8 cellular contexts compared by ENCODE assay signal in genomic region chr4:1713452-1713851, GRCh38. TPM values are rescaled to one million over a fixed set of nuclear protein-coding genes. Genes with fewer than 3 reads are reported as not detected.
DNase-seq lines count a peak whose midpoint lies in the region; ATAC-seq, FAIRE-seq and TF ChIP-seq lines count a peak whose summit lies in the region.
"Not testable (repeated sequence)": the region's sequence is repeated elsewhere in the genome, so short reads cannot be mapped to it uniquely, and the experiment has no call there.

No MANE protein-coding gene starts in this region.

- H3K4me3 Mint-ChIP-seq in CD4-positive, alpha-beta T cell = peak overlapping the region; percentile 88

- peak overlapping the region; percentile 91 for H3K27ac ChIP-seq in CD4-positive, alpha-beta T cell (ENCODE audit: low read depth, low read length)
- H3K27ac ChIP-seq in KMS-11 (peak overlapping the region; percentile 95; the same call in 1 of the 2 replicates), esophagus muscularis mucosa (replicated peaks in 1 of 4) (peak overlapping the region; percentile 98 to 100 (median 98)), HepG2 (ENCODE audit: extremely low read length, insufficient read depth, low read length) (peak overlapping the region; percentile 99), osteoblast (ENCODE audit: low read depth, low read length) (peak overlapping the region; percentile 92), testis (peak overlapping the region; percentile 96 to 100)

- H3K27me3 Mint-ChIP-seq in CD4-positive, alpha-beta T cell = not testable (repeated sequence)

- not testable (repeated sequence) for TF ChIP-seq CTCF in CD4-positive, alpha-beta T cell (IDR thresholded peaks at IDR 0.05); KMS-11 (conservative IDR thresholded peaks at IDR 0.05; ENCODE audit: low read depth, low read length); WI38 (IDR thresholded peaks at IDR 0.05; ENCODE audit: low read depth, low read length); astrocyte of the spinal cord (IDR thresholded peaks at IDR 0.05; ENCODE audit: low read depth, low read length); esophagus muscularis mucosa (IDR thresholded peaks at IDR 0.05); HepG2 (CRISPR knock-in tag; IDR thresholded peaks at IDR 0.05); osteoblast (IDR thresholded peaks at IDR 0.05; ENCODE audit: extremely low read depth, low read depth, low read length); testis (IDR thresholded peaks at IDR 0.05)

- not testable (repeated sequence) for H3K9me3 ChIP-seq in CD4-positive, alpha-beta T cell (ENCODE audit: control insufficient read depth, low read length); esophagus muscularis mucosa; HepG2 (ENCODE audit: low read length); osteoblast (ENCODE audit: low read depth, low read length); testis

- not testable (repeated sequence) for H3K27me3 ChIP-seq in CD4-positive, alpha-beta T cell (ENCODE audit: control insufficient read depth, insufficient read depth, low read length); KMS-11 (ENCODE audit: insufficient read depth, low read depth); esophagus muscularis mucosa; HepG2 (ENCODE audit: control insufficient read depth in 1 of 2, insufficient read depth in 2 of 2, low read length in 2 of 2); osteoblast (ENCODE audit: insufficient read depth, low read length); testis

- FAIRE-seq in HepG2 (lab: Jason Lieb, UNC) = not testable (repeated sequence)

- H3K9me3 Mint-ChIP-seq in CD4-positive, alpha-beta T cell = not testable (repeated sequence)

- H3K4me2 ChIP-seq in KMS-11 (peak overlapping the region; percentile 51; the same call in 1 of the 2 replicates), HepG2 (ENCODE audit: low read depth, low read length) (peak overlapping the region; percentile 99), osteoblast (ENCODE audit: insufficient read depth, low read length) (peak overlapping the region; percentile 97)

- H2AFZ ChIP-seq in KMS-11 (ENCODE audit: low read depth); HepG2 (ENCODE audit: low read length): not testable (repeated sequence)
- H2AFZ ChIP-seq in osteoblast (ENCODE audit: low read length) = peak overlapping the region; percentile 91

- not testable (repeated sequence) for DNase-seq in CD4-positive, alpha-beta T cell; astrocyte of the spinal cord (ENCODE audit: low read depth, low spot score); esophagus muscularis mucosa (ENCODE audit: extremely low spot score); HepG2 (ENCODE audit: low spot score); osteoblast (ENCODE audit: insufficient read length, low spot score, missing footprints); testis

- H3K4me1 Mint-ChIP-seq in CD4-positive, alpha-beta T cell (ENCODE audit: low read depth) = peaks cover 44% of the 10 kb centered on the region

- in situ Hi-C loops in astrocyte of the spinal cord (cut with HindIII; ENCODE audit: low sequenced_read_pairs); HepG2 (cut with HindIII; ENCODE audit: extremely low pct_ligation_motif_present, low pct_unique_long_range_greater_than_20kb): not testable (repeated sequence)

- H3K4me3 ChIP-seq in KMS-11 (IDR thresholded peaks at IDR 0.05; ENCODE audit: insufficient read depth, low read depth, low read length) (peak overlapping the region; percentile 68), WI38 (ENCODE audit: low read depth, low read length) (peak overlapping the region; percentile 87), astrocyte of the spinal cord (ENCODE audit: low read depth, low read length) (peak overlapping the region; percentile 86), esophagus muscularis mucosa (peak overlapping the region; percentile 86 to 97 (median 92)), HepG2 (replicated peaks in 1 of 3; ENCODE audit: insufficient read depth in 1 of 3, low read depth in 2 of 3, low read length in 3 of 3) (peak overlapping the region; percentile 63 to 95 (median 91); a peak in 5 of 6 replicates), osteoblast (ENCODE audit: insufficient read depth, low read length) (peak overlapping the region; percentile 79), testis (peak overlapping the region in 1 of 2 donors; percentile 95)

- not testable (repeated sequence) for TF ChIP-seq RAD21 in HepG2 (CRISPR knock-in tag; IDR thresholded peaks at IDR 0.05)

- H3K4me1 ChIP-seq in KMS-11 (ENCODE audit: low read depth, poor library complexity, severe bottlenecking) (peaks cover 27% of the 10 kb centered on the region), esophagus muscularis mucosa (peaks cover 30 to 84% (median 60%) of the 10 kb centered on the region in 4 donors), HepG2 (ENCODE audit: insufficient read depth, low read length) (peaks cover 48% of the 10 kb centered on the region), testis (peaks cover 37% of the 10 kb centered on the region)
- H3K4me1 ChIP-seq in osteoblast (ENCODE audit: insufficient read depth, low read length) = not testable (repeated sequence)

- intact Hi-C loops in CD4-positive, alpha-beta T cell (cut with DNase I, micrococcal nuclease) = loop anchor here in 1 of 2 experiments (2.0 to 10.0 kb wide), 7 partner anchors 131 to 751 kb away; partner anchors contain the start of genes CFAP99, MAEA, NELFA and NSD2
- intact Hi-C loops in esophagus muscularis mucosa (cut with DNase I); HepG2 (cut with micrococcal nuclease; ENCODE audit: unreplicated experiment): not testable (repeated sequence)
- intact Hi-C loops in testis (cut with DNase I; ENCODE audit: low total_unique reads) = loop anchor here (5.0 kb wide), 1 partner anchor 549 kb away; the partner anchor contains the start of gene MXD4

- not testable (repeated sequence) for TF ChIP-seq EP300 in esophagus muscularis mucosa (IDR thresholded peaks at IDR 0.05); HepG2 (IDR thresholded peaks at IDR 0.05; ENCODE audit: low read depth in 2 of 2, low read length in 2 of 2); HepG2 (CRISPR knock-in tag; IDR thresholded peaks at IDR 0.05; ENCODE audit: borderline replicate concordance)

- POLR2A ChIA-PET in CD4-positive, alpha-beta T cell (lab: Charles Lee) = interaction anchor here (1.3 to 7.8 kb wide), 2 partner anchors 9 to 20 kb away, joined by 3 to 205 read pairs; partner anchors contain the start of genes TACC3 and TMEM129
- POLR2A ChIA-PET in HepG2 (lab: Yijun Ruan, JAX) = not testable (repeated sequence)

- peak overlapping the region; percentile 93 for H3K27ac Mint-ChIP-seq in CD4-positive, alpha-beta T cell

- not testable (repeated sequence) for H3K36me3 ChIP-seq in KMS-11 (ENCODE audit: insufficient read depth); HepG2 (replicated peaks in 1 of 2; ENCODE audit: control insufficient read depth in 1 of 2, insufficient read depth in 2 of 2, low read length in 2 of 2); testis (ENCODE audit: low read depth, missing control alignments)
- H3K36me3 ChIP-seq in esophagus muscularis mucosa = peaks cover 20 to 39% (median 27%) of the 10 kb centered on the region in 4 donors
- peaks cover 17% of the 10 kb centered on the region for H3K36me3 ChIP-seq in osteoblast (ENCODE audit: insufficient read depth, low read length)

- 52% methylated on average over 11 of the region's 11 CpGs for WGBS in esophagus muscularis mucosa
- 53% methylated on average over 8 of the region's 11 CpGs for WGBS in HepG2 (ENCODE audit: low lambda C conversion rate)
- 48 to 59% methylated on average over 10 to 11 of the region's 11 CpGs for WGBS in testis, 2 donors

- H3K79me2 ChIP-seq in KMS-11 (ENCODE audit: insufficient read depth, low read depth) = peaks cover 56% of the 10 kb centered on the region
- peaks cover 49% of the 10 kb centered on the region for H3K79me2 ChIP-seq in HepG2 (ENCODE audit: insufficient read depth, low read length)
- H3K79me2 ChIP-seq in osteoblast (ENCODE audit: insufficient read depth, low read length) = peaks cover 63% of the 10 kb centered on the region

- BruUV-seq in HepG2 (replicated peaks; lab: Mats Ljungman, UMichigan) = not testable (repeated sequence)

- H4K20me1 ChIP-seq in KMS-11 (ENCODE audit: insufficient read depth); HepG2 (ENCODE audit: insufficient read depth, low read length): not testable (repeated sequence)
- H4K20me1 ChIP-seq in osteoblast (ENCODE audit: insufficient read depth, low read length) = peaks cover 35% of the 10 kb centered on the region

- TF ChIP-seq POLR2A in esophagus muscularis mucosa (IDR thresholded peaks at IDR 0.05; ENCODE audit: low read depth); HepG2 (IDR thresholded peaks at IDR 0.05; ENCODE audit: insufficient read depth in 1 of 2, low read depth in 2 of 2, low read length in 2 of 2); testis (IDR thresholded peaks at IDR 0.05): not testable (repeated sequence)

- peaks cover 36% of the 10 kb centered on the region for H3K36me3 Mint-ChIP-seq in CD4-positive, alpha-beta T cell (ENCODE audit: low read depth)

- CTCF ChIA-PET in CD4-positive, alpha-beta T cell (lab: Charles Lee); HepG2 (lab: Yijun Ruan, JAX; ENCODE audit: low intra/inter-chr PET ratio, low total read pairs): not testable (repeated sequence)

- ATAC-seq in CD4-positive, alpha-beta T cell (ENCODE audit: poor library complexity); HepG2: not testable (repeated sequence)

- H3K9ac ChIP-seq in KMS-11 (peak overlapping the region; percentile 92; the same call in 1 of the 2 replicates), HepG2 (ENCODE audit: insufficient read depth, low read depth, low read length) (peak overlapping the region; percentile 98)

RNA-seq across cellular contexts. Expression of gene SLBP, which starts 1.3 kb away (rescaled TPM):
- 10 to 100 TPM; 45.8 to 47.6 TPM for total RNA-seq in CD4-positive, alpha-beta T cell
- 10 to 100 TPM; 41.5 to 56.1 (median 45.5) TPM for total RNA-seq in esophagus muscularis mucosa
- total RNA-seq in HepG2 (2016; rRNA removed; fragmentation: Illumina TruSeq; extraction: Trizol) = 104 and 131 TPM in 2 replicates
- 19.5 and 20.5 TPM in 2 replicates for total RNA-seq in HepG2 (2016; cell fraction: cytosol; rRNA removed; fragmentation: Illumina TruSeq; extraction: Trizol; ENCODE audit: low read depth)
- total RNA-seq in HepG2 (2016; cell fraction: insoluble cytoplasmic fraction; rRNA removed; fragmentation: Illumina TruSeq; extraction: Trizol) = 103 and 128 TPM in 2 replicates
- 43.3 and 44.2 TPM in 2 replicates for total RNA-seq in HepG2 (2016; cell fraction: membrane; rRNA removed; fragmentation: Illumina TruSeq; extraction: Trizol)
- 39.3 and 41.5 TPM in 2 replicates for total RNA-seq in HepG2 (2016; cell fraction: nucleus; rRNA removed; fragmentation: Illumina TruSeq; extraction: Trizol)
- polyA plus RNA-seq in HepG2 (2011; rRNA removed) = 29.8 and 43.9 TPM in 2 replicates
- 22.0 and 30.6 TPM in 2 replicates for polyA plus RNA-seq in HepG2 (2011; cell fraction: cytosol; rRNA removed)
- 12.8 and 13.8 TPM in 2 replicates for polyA plus RNA-seq in HepG2 (2011; cell fraction: nucleus; rRNA removed)
- 30.0 and 43.7 TPM in 2 replicates for polyA plus RNA-seq in HepG2 (2012)
- 10.3 and 11.7 TPM in 2 replicates for polyA plus RNA-seq in HepG2 (2016; cell fraction: cytosol; fragmentation: Illumina TruSeq; extraction: Trizol; ENCODE audit: low read depth)
- 140 and 142 TPM in 2 replicates for polyA plus RNA-seq in HepG2 (2016; cell fraction: insoluble cytoplasmic fraction; fragmentation: Illumina TruSeq; extraction: Trizol; ENCODE audit: low read depth)
- 24.5 and 24.6 TPM in 2 replicates for polyA plus RNA-seq in HepG2 (2016; cell fraction: membrane; fragmentation: Illumina TruSeq; extraction: Trizol; ENCODE audit: low read depth)
- polyA plus RNA-seq in HepG2 (2016; cell fraction: nucleus; fragmentation: Illumina TruSeq; extraction: Trizol; ENCODE audit: insufficient read depth, low read depth) = 69.4 and 73.3 TPM in 2 replicates
- 12.5 and 24.7 TPM in 2 replicates for polyA minus RNA-seq in HepG2 (2011; rRNA and poly(A)+ RNA removed; ENCODE audit: low replicate concordance)
- 19.7 and 22.7 TPM in 2 replicates for polyA minus RNA-seq in HepG2 (2011; cell fraction: cytosol; rRNA and poly(A)+ RNA removed)
- polyA minus RNA-seq in HepG2 (2011; cell fraction: nucleus; rRNA and poly(A)+ RNA removed) = 10.8 and 13.7 TPM in 2 replicates
- 51.9 and 55.7 TPM in 2 replicates for total RNA-seq in osteoblast
- 100 to 1,000 TPM; 137 to 173 TPM for total RNA-seq in testis
- polyA plus RNA-seq in testis (ENCODE audit: insufficient read depth, low read depth, low replicate concordance) = 118 TPM

RNA-seq across cellular contexts. Expression of gene TMEM129, which starts 7.7 kb away (rescaled TPM):
- total RNA-seq in CD4-positive, alpha-beta T cell = 10 to 100 TPM; 17.2 to 17.6 TPM
- total RNA-seq in esophagus muscularis mucosa = 100 to 1,000 TPM in 1 of 4 donors, 10 to 100 TPM in 3; 59.3 to 101 (median 72.6) TPM
- total RNA-seq in HepG2 (2016; rRNA removed; fragmentation: Illumina TruSeq; extraction: Trizol) = 15.5 and 25.8 TPM in 2 replicates
- total RNA-seq in HepG2 (2016; cell fraction: cytosol; rRNA removed; fragmentation: Illumina TruSeq; extraction: Trizol; ENCODE audit: low read depth) = 9.2 and 12.7 TPM in 2 replicates
- 14.4 and 26.2 TPM in 2 replicates for total RNA-seq in HepG2 (2016; cell fraction: insoluble cytoplasmic fraction; rRNA removed; fragmentation: Illumina TruSeq; extraction: Trizol)
- total RNA-seq in HepG2 (2016; cell fraction: membrane; rRNA removed; fragmentation: Illumina TruSeq; extraction: Trizol) = 28.5 and 34.5 TPM in 2 replicates
- 20.4 and 23.0 TPM in 2 replicates for total RNA-seq in HepG2 (2016; cell fraction: nucleus; rRNA removed; fragmentation: Illumina TruSeq; extraction: Trizol)
- polyA plus RNA-seq in HepG2 (2011; rRNA removed) = 19.0 and 36.1 TPM in 2 replicates
- 18.9 and 32.3 TPM in 2 replicates for polyA plus RNA-seq in HepG2 (2011; cell fraction: cytosol; rRNA removed)
- 79.1 and 84.6 TPM in 2 replicates for polyA plus RNA-seq in HepG2 (2011; cell fraction: nucleus; rRNA removed)
- polyA plus RNA-seq in HepG2 (2012) = 16.1 and 20.7 TPM in 2 replicates
- polyA plus RNA-seq in HepG2 (2016; cell fraction: cytosol; fragmentation: Illumina TruSeq; extraction: Trizol; ENCODE audit: low read depth) = 9.4 and 10.4 TPM in 2 replicates
- 14.1 and 16.2 TPM in 2 replicates for polyA plus RNA-seq in HepG2 (2016; cell fraction: insoluble cytoplasmic fraction; fragmentation: Illumina TruSeq; extraction: Trizol; ENCODE audit: low read depth)
- polyA plus RNA-seq in HepG2 (2016; cell fraction: membrane; fragmentation: Illumina TruSeq; extraction: Trizol; ENCODE audit: low read depth) = 21.6 and 23.3 TPM in 2 replicates
- 36.1 and 41.5 TPM in 2 replicates for polyA plus RNA-seq in HepG2 (2016; cell fraction: nucleus; fragmentation: Illumina TruSeq; extraction: Trizol; ENCODE audit: insufficient read depth, low read depth)
- polyA minus RNA-seq in HepG2 (2011; rRNA and poly(A)+ RNA removed; ENCODE audit: low replicate concordance) = 7.1 and 61.3 TPM in 2 replicates
- 18.8 and 21.5 TPM in 2 replicates for polyA minus RNA-seq in HepG2 (2011; cell fraction: cytosol; rRNA and poly(A)+ RNA removed)
- polyA minus RNA-seq in HepG2 (2011; cell fraction: nucleus; rRNA and poly(A)+ RNA removed) = 6.4 and 8.5 TPM in 2 replicates
- 37.1 and 38.0 TPM in 2 replicates for total RNA-seq in osteoblast
- total RNA-seq in testis = 10 to 100 TPM; 76.1 to 76.4 TPM
- 34.0 TPM for polyA plus RNA-seq in testis (ENCODE audit: insufficient read depth, low read depth, low replicate concordance)

RNA-seq across cellular contexts. Expression of gene TACC3, which starts 7.9 kb away (rescaled TPM):
- total RNA-seq in CD4-positive, alpha-beta T cell = 100 to 1,000 TPM; 123 TPM
- 1 to 10 TPM; 2.5 to 8.8 (median 5.8) TPM for total RNA-seq in esophagus muscularis mucosa
- 21.2 and 35.4 TPM in 2 replicates for total RNA-seq in HepG2 (2016; rRNA removed; fragmentation: Illumina TruSeq; extraction: Trizol)
- total RNA-seq in HepG2 (2016; cell fraction: cytosol; rRNA removed; fragmentation: Illumina TruSeq; extraction: Trizol; ENCODE audit: low read depth) = 9.8 and 10.0 TPM in 2 replicates
- 23.8 and 32.4 TPM in 2 replicates for total RNA-seq in HepG2 (2016; cell fraction: insoluble cytoplasmic fraction; rRNA removed; fragmentation: Illumina TruSeq; extraction: Trizol)
- 15.9 and 17.1 TPM in 2 replicates for total RNA-seq in HepG2 (2016; cell fraction: membrane; rRNA removed; fragmentation: Illumina TruSeq; extraction: Trizol)
- total RNA-seq in HepG2 (2016; cell fraction: nucleus; rRNA removed; fragmentation: Illumina TruSeq; extraction: Trizol) = 24.3 and 29.3 TPM in 2 replicates
- polyA plus RNA-seq in HepG2 (2011; rRNA removed) = 15.7 and 20.3 TPM in 2 replicates
- polyA plus RNA-seq in HepG2 (2011; cell fraction: cytosol; rRNA removed) = 8.7 and 16.8 TPM in 2 replicates
- polyA plus RNA-seq in HepG2 (2011; cell fraction: nucleus; rRNA removed) = 68.2 and 101 TPM in 2 replicates
- polyA plus RNA-seq in HepG2 (2012) = 16.3 and 27.3 TPM in 2 replicates
- 5.5 and 6.4 TPM in 2 replicates for polyA plus RNA-seq in HepG2 (2016; cell fraction: cytosol; fragmentation: Illumina TruSeq; extraction: Trizol; ENCODE audit: low read depth)
- 59.5 and 79.8 TPM in 2 replicates for polyA plus RNA-seq in HepG2 (2016; cell fraction: insoluble cytoplasmic fraction; fragmentation: Illumina TruSeq; extraction: Trizol; ENCODE audit: low read depth)
- polyA plus RNA-seq in HepG2 (2016; cell fraction: membrane; fragmentation: Illumina TruSeq; extraction: Trizol; ENCODE audit: low read depth) = 10.8 and 13.8 TPM in 2 replicates
- 133 and 138 TPM in 2 replicates for polyA plus RNA-seq in HepG2 (2016; cell fraction: nucleus; fragmentation: Illumina TruSeq; extraction: Trizol; ENCODE audit: insufficient read depth, low read depth)
- polyA minus RNA-seq in HepG2 (2011; rRNA and poly(A)+ RNA removed; ENCODE audit: low replicate concordance) = 12.7 and 22.2 TPM in 2 replicates
- 7.4 and 8.9 TPM in 2 replicates for polyA minus RNA-seq in HepG2 (2011; cell fraction: cytosol; rRNA and poly(A)+ RNA removed)
- polyA minus RNA-seq in HepG2 (2011; cell fraction: nucleus; rRNA and poly(A)+ RNA removed) = 10.9 and 13.8 TPM in 2 replicates
- total RNA-seq in osteoblast = 3.2 and 4.0 TPM in 2 replicates
- total RNA-seq in testis = 100 to 1,000 TPM in 1 of 2 donors, 10 to 100 TPM in 1; 82.9 to 112 TPM
- polyA plus RNA-seq in testis (ENCODE audit: insufficient read depth, low read depth, low replicate concordance) = 158 TPM

RNA-seq across cellular contexts. Expression of gene FAM53A, which starts 29.3 kb away (rescaled TPM):
- 1 to 10 TPM in 1 of 2 experiments, under 1 TPM in 1; 0.93 to 2.4 TPM for total RNA-seq in CD4-positive, alpha-beta T cell
- 10 to 100 TPM in 1 of 4 donors, 1 to 10 TPM in 3; 5.2 to 13.3 (median 8.9) TPM for total RNA-seq in esophagus muscularis mucosa
- 0.62 and 1.1 TPM in 2 replicates for total RNA-seq in HepG2 (2016; rRNA removed; fragmentation: Illumina TruSeq; extraction: Trizol)
- total RNA-seq in HepG2 (2016; cell fraction: cytosol; rRNA removed; fragmentation: Illumina TruSeq; extraction: Trizol; ENCODE audit: low read depth) = 1.9 TPM in 1 of 2 replicates, not detected in the other
- 0.22 and 0.56 TPM in 2 replicates for total RNA-seq in HepG2 (2016; cell fraction: insoluble cytoplasmic fraction; rRNA removed; fragmentation: Illumina TruSeq; extraction: Trizol)
- 0.83 and 1.1 TPM in 2 replicates for total RNA-seq in HepG2 (2016; cell fraction: membrane; rRNA removed; fragmentation: Illumina TruSeq; extraction: Trizol)
- total RNA-seq in HepG2 (2016; cell fraction: nucleus; rRNA removed; fragmentation: Illumina TruSeq; extraction: Trizol) = 0.43 and 0.44 TPM in 2 replicates
- polyA plus RNA-seq in HepG2 (2011; rRNA removed) = 0.46 and 0.48 TPM in 2 replicates
- 0.33 and 0.60 TPM in 2 replicates for polyA plus RNA-seq in HepG2 (2011; cell fraction: cytosol; rRNA removed)
- polyA plus RNA-seq in HepG2 (2011; cell fraction: nucleus; rRNA removed) = 0.69 and 0.85 TPM in 2 replicates
- polyA plus RNA-seq in HepG2 (2012) = 0.20 and 0.35 TPM in 2 replicates
- 0.21 and 0.32 TPM in 2 replicates for polyA plus RNA-seq in HepG2 (2016; cell fraction: cytosol; fragmentation: Illumina TruSeq; extraction: Trizol; ENCODE audit: low read depth)
- 0.46 and 0.47 TPM in 2 replicates for polyA plus RNA-seq in HepG2 (2016; cell fraction: insoluble cytoplasmic fraction; fragmentation: Illumina TruSeq; extraction: Trizol; ENCODE audit: low read depth)
- polyA plus RNA-seq in HepG2 (2016; cell fraction: membrane; fragmentation: Illumina TruSeq; extraction: Trizol; ENCODE audit: low read depth) = 0.26 and 0.55 TPM in 2 replicates
- polyA plus RNA-seq in HepG2 (2016; cell fraction: nucleus; fragmentation: Illumina TruSeq; extraction: Trizol; ENCODE audit: insufficient read depth, low read depth) = 0.53 and 0.70 TPM in 2 replicates
- 0.62 and 1.6 TPM in 2 replicates for polyA minus RNA-seq in HepG2 (2011; rRNA and poly(A)+ RNA removed; ENCODE audit: low replicate concordance)
- polyA minus RNA-seq in HepG2 (2011; cell fraction: cytosol; rRNA and poly(A)+ RNA removed) = not detected in 2 replicates
- 0.13 and 0.50 TPM in 2 replicates for polyA minus RNA-seq in HepG2 (2011; cell fraction: nucleus; rRNA and poly(A)+ RNA removed)
- total RNA-seq in osteoblast = 3.8 and 4.3 TPM in 2 replicates
- total RNA-seq in testis = 10 to 100 TPM; 41.3 to 60.8 TPM
- 24.2 TPM for polyA plus RNA-seq in testis (ENCODE audit: insufficient read depth, low read depth, low replicate concordance)
